Comparison of ENCODE assay signal across 1 cellular context in genomic region chr7:118182618-118183253, GRCh38.
TF ChIP-seq lines count a peak whose summit lies in the region.

No MANE protein-coding gene starts in this region.

TF ChIP-seq in HepG2, 621 proteins besides CTCF, POLR2A, EP300 and RAD21:
- TF ChIP-seq HNF1A (IDR thresholded peaks at IDR 0.05; ENCODE audit: low read depth), result peak; percentile 20; the same call in 1 of the 2 replicates
- no peak for TF ChIP-seq HNF1A (CRISPR knock-in tag; IDR thresholded peaks at IDR 0.05; ENCODE audit: borderline replicate concordance)
- TF ChIP-seq CREM (IDR thresholded peaks at IDR 0.05), result no peak
- no peak for TF ChIP-seq CREM (CRISPR knock-in tag; IDR thresholded peaks at IDR 0.05)
- TF ChIP-seq MAFK (conservative IDR thresholded peaks at IDR 0.05 in 1 of 2, IDR thresholded peaks at IDR 0.05 in 1 of 2; ENCODE audit: low read length in 2 of 2), result peak; percentile 90 to 95
- peak; percentile 94 for TF ChIP-seq MAFF (IDR thresholded peaks at IDR 0.05; ENCODE audit: low read depth, low read length)
